ENCODE assay signal across 1 cellular context in genomic region chr17:81966343-81967243, GRCh38.
A peak's percentile ranks its signal among the peaks of the same experiment; 100 is the strongest.
TF ChIP-seq lines count a peak whose summit lies in the region.

No MANE protein-coding gene starts in this region.

TF ChIP-seq in GM12878, 131 proteins besides CTCF, POLR2A, EP300 and RAD21:
- TF ChIP-seq BCL11A (IDR thresholded peaks at IDR 0.05; ENCODE audit: low read depth, low read length) (no peak), GATAD2B (conservative IDR thresholded peaks at IDR 0.05; ENCODE audit: low read depth) (peak; percentile 26; the same call in 1 of the 2 replicates), NR2C1 (IDR thresholded peaks at IDR 0.05) (no peak), ZBED1 (IDR thresholded peaks at IDR 0.05; ENCODE audit: borderline replicate concordance) (no peak), SMAD5 (IDR thresholded peaks at IDR 0.05; ENCODE audit: low read depth) (no peak), SUPT20H (IDR thresholded peaks at IDR 0.05; ENCODE audit: borderline replicate concordance, control insufficient read depth, low read depth, low read length) (no peak), SPI1 (IDR thresholded peaks at IDR 0.05; ENCODE audit: borderline replicate concordance, insufficient read depth, low read depth, low read length) (peak; percentile 2; the same call in 1 of the 2 replicates), ZNF207 (IDR thresholded peaks at IDR 0.05; ENCODE audit: borderline replicate concordance) (no peak), TCF3 (IDR thresholded peaks at IDR 0.05; ENCODE audit: borderline replicate concordance, insufficient read depth, low read depth, low read length) (peak; percentile 98), TCF12 (IDR thresholded peaks at IDR 0.05; ENCODE audit: low read depth, low read length) (peak; percentile 93), ZNF274 (IDR thresholded peaks at IDR 0.05; ENCODE audit: insufficient read depth, insufficient read length) (no peak)
- TF ChIP-seq, protein P1, sequence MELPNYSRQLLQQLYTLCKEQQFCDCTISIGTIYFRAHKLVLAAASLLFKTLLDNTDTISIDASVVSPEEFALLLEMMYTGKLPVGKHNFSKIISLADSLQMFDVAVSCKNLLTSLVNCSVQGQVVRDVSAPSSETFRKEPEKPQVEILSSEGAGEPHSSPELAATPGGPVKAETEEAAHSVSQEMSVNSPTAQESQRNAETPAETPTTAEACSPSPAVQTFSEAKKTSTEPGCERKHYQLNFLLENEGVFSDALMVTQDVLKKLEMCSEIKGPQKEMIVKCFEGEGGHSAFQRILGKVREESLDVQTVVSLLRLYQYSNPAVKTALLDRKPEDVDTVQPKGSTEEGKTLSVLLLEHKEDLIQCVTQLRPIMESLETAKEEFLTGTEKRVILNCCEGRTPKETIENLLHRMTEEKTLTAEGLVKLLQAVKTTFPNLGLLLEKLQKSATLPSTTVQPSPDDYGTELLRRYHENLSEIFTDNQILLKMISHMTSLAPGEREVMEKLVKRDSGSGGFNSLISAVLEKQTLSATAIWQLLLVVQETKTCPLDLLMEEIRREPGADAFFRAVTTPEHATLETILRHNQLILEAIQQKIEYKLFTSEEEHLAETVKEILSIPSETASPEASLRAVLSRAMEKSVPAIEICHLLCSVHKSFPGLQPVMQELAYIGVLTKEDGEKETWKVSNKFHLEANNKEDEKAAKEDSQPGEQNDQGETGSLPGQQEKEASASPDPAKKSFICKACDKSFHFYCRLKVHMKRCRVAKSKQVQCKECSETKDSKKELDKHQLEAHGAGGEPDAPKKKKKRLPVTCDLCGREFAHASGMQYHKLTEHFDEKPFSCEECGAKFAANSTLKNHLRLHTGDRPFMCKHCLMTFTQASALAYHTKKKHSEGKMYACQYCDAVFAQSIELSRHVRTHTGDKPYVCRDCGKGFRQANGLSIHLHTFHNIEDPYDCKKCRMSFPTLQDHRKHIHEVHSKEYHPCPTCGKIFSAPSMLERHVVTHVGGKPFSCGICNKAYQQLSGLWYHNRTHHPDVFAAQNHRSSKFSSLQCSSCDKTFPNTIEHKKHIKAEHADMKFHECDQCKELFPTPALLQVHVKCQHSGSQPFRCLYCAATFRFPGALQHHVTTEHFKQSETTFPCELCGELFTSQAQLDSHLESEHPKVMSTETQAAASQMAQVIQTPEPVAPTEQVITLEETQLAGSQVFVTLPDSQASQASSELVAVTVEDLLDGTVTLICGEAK (IDR thresholded peaks at IDR 0.05; ENCODE audit: borderline replicate concordance), result no peak
TF ChIP-seq in GM12878: peak in this region for 4.
